Comparison of ENCODE assay signal across 7 cellular contexts in genomic region chr19:48900477-48901452, GRCh38. TPM values are rescaled to one million over a fixed set of nuclear protein-coding genes. Genes with fewer than 3 reads are reported as not detected.
A peak's percentile ranks its signal among the peaks of the same experiment; 100 is the strongest.
DNase-seq lines count a peak whose midpoint lies in the region; ATAC-seq and TF ChIP-seq lines count a peak whose summit lies in the region.

No MANE protein-coding gene starts in this region.

- no peaks in the 10 kb centered on the region for H3K9me3 Mint-ChIP-seq in activated naive CD8-positive, alpha-beta T cell treated with anti-CD3 and anti-CD28 coated beads for 36 hours

- peaks cover 0 to 10% (median 0%) of the 10 kb centered on the region in 7 donors for H3K27me3 ChIP-seq in heart right ventricle

- DNase-seq in GM12865 (ENCODE audit: low read depth) (peak; percentile 63), LHCN-M2 (ENCODE audit: low read depth) (peak; percentile 44), heart right ventricle (no peak), renal cortical epithelial cell (ENCODE audit: low read depth) (peak; percentile 58), NCI-H187 treated with DMSO at 0.1 percent for 48 hours (lab: John Stamatoyannopoulos, UW) (no peak)
- peak; percentile 21 for DNase-seq in activated naive CD8-positive, alpha-beta T cell treated with anti-CD3 and anti-CD28 coated beads for 36 hours

- peak overlapping the region; percentile 97 for H3K4me3 Mint-ChIP-seq in activated naive CD8-positive, alpha-beta T cell treated with anti-CD3 and anti-CD28 coated beads for 36 hours

- 10% methylated on average over 25 of the region's 25 CpGs for WGBS in heart right ventricle, 2 donors

- peaks cover 6% of the 10 kb centered on the region for H3K27me3 Mint-ChIP-seq in activated naive CD8-positive, alpha-beta T cell treated with anti-CD3 and anti-CD28 coated beads for 36 hours

- peaks cover 29% of the 10 kb centered on the region for H3K4me1 Mint-ChIP-seq in activated naive CD8-positive, alpha-beta T cell treated with anti-CD3 and anti-CD28 coated beads for 36 hours

- peaks cover 37% of the 10 kb centered on the region for H3K36me3 Mint-ChIP-seq in activated naive CD8-positive, alpha-beta T cell treated with anti-CD3 and anti-CD28 coated beads for 36 hours

- H3K27ac ChIP-seq in heart right ventricle = peak overlapping the region; percentile 74 to 98 (median 94)

- peaks cover 10 to 44% (median 40%) of the 10 kb centered on the region in 9 donors for H3K4me1 ChIP-seq in heart right ventricle

- H3K4me3 ChIP-seq in GM12865 (ENCODE audit: low read depth, low read length) = peak overlapping the region; percentile 99
- H3K4me3 ChIP-seq in heart right ventricle = peak overlapping the region; percentile 67 to 98 (median 88)

- peaks cover 0 to 38% (median 21%) of the 10 kb centered on the region in 9 donors for H3K36me3 ChIP-seq in heart right ventricle

- H3K9me3 ChIP-seq in heart right ventricle = no peaks in the 10 kb centered on the region

- peak overlapping the region; percentile 98 for H3K27ac Mint-ChIP-seq in activated naive CD8-positive, alpha-beta T cell treated with anti-CD3 and anti-CD28 coated beads for 36 hours

- intact Hi-C loops in heart right ventricle (cut with DNase I) = loop anchor here in 4 of 10 donors (1.0 to 5.0 kb wide), 3 partner anchors 28 to 65 kb away; partner anchors contain the start of genes BAX (in 4 of the 4), PPP1R15A (in 2 of the 4) and FTL (in 1 of the 4)

- ATAC-seq in heart right ventricle = peak; percentile 1 to 43 (median 22)
- no peak for ATAC-seq in GM19035 (IDR thresholded peaks at IDR 0.05; ENCODE audit: unreplicated experiment)

- no peak for TF ChIP-seq CTCF in GM12865 (IDR thresholded peaks at IDR 0.05; ENCODE audit: insufficient read depth, low read depth, low read length, missing control alignments)
- no peak for TF ChIP-seq CTCF in heart right ventricle (IDR thresholded peaks at IDR 0.05)

RNA-seq across cellular contexts. Expression of gene NUCB1, which starts 0.7 kb away (rescaled TPM):
- total RNA-seq in LHCN-M2 (2014; rRNA removed) (213 and 221 TPM in 2 replicates), heart right ventricle (100 to 1,000 TPM; 227 to 452 (median 311) TPM), renal cortical epithelial cell (100 and 287 TPM in 2 replicates)
- polyA plus RNA-seq in LHCN-M2 (2012) = 164 TPM
- 10 to 100 TPM; 90.6 to 91.7 TPM for total RNA-seq in activated naive CD8-positive, alpha-beta T cell treated with anti-CD3 and anti-CD28 coated beads for 36 hours
- polyA plus RNA-seq in heart right ventricle = 100 to 1,000 TPM; 170 to 294 TPM

RNA-seq across cellular contexts. Expression of gene TULP2, which starts 2.2 kb away (rescaled TPM):
- total RNA-seq in LHCN-M2 (2014; rRNA removed) (not detected in 2 replicates), heart right ventricle (under 1 TPM in 5 of 10 donors, not detected in 5; 0.15 to 0.69 (median 0.49) TPM), renal cortical epithelial cell (0.10 TPM in 1 of 2 replicates, not detected in the other)
- polyA plus RNA-seq in LHCN-M2 (2012) = not detected
- total RNA-seq in activated naive CD8-positive, alpha-beta T cell treated with anti-CD3 and anti-CD28 coated beads for 36 hours = under 1 TPM; 0.12 to 0.16 TPM
- under 1 TPM in 1 of 2 donors, not detected in 1; 0.22 TPM for polyA plus RNA-seq in heart right ventricle

RNA-seq across cellular contexts. Expression of gene PPP1R15A, which starts 28.5 kb away (rescaled TPM):
- total RNA-seq in LHCN-M2 (2014; rRNA removed) (55.7 and 58.2 TPM in 2 replicates), heart right ventricle (100 to 1,000 TPM in 1 of 10 donors, 10 to 100 TPM in 9; 55.4 to 123 (median 73.7) TPM), renal cortical epithelial cell (28.1 and 29.9 TPM in 2 replicates)
- 64.4 TPM for polyA plus RNA-seq in LHCN-M2 (2012)
- 10 to 100 TPM; 60.8 to 65.4 TPM for total RNA-seq in activated naive CD8-positive, alpha-beta T cell treated with anti-CD3 and anti-CD28 coated beads for 36 hours
- polyA plus RNA-seq in heart right ventricle = 100 to 1,000 TPM in 1 of 2 donors, 10 to 100 TPM in 1; 59.6 to 192 TPM

RNA-seq across cellular contexts. Expression of gene PLEKHA4, which starts 32.3 kb away (rescaled TPM):
- total RNA-seq in LHCN-M2 (2014; rRNA removed) (21.3 and 27.8 TPM in 2 replicates), heart right ventricle (10 to 100 TPM; 18.5 to 70.6 (median 25.1) TPM), renal cortical epithelial cell (6.8 and 14.4 TPM in 2 replicates)
- 32.2 TPM for polyA plus RNA-seq in LHCN-M2 (2012)
- total RNA-seq in activated naive CD8-positive, alpha-beta T cell treated with anti-CD3 and anti-CD28 coated beads for 36 hours = 1 to 10 TPM; 5.8 to 7.6 TPM
- polyA plus RNA-seq in heart right ventricle = 10 to 100 TPM; 29.3 to 29.5 TPM

RNA-seq across cellular contexts. Expression of gene DHDH, which starts 32.7 kb away (rescaled TPM):
- total RNA-seq in LHCN-M2 (2014; rRNA removed) (0.96 TPM in 1 of 2 replicates, not detected in the other), heart right ventricle (under 1 TPM in 1 of 10 donors, not detected in 9; 0.51 TPM), renal cortical epithelial cell (0.10 and 1.7 TPM in 2 replicates)
- 0.12 TPM for polyA plus RNA-seq in LHCN-M2 (2012)
- total RNA-seq in activated naive CD8-positive, alpha-beta T cell treated with anti-CD3 and anti-CD28 coated beads for 36 hours = 1 to 10 TPM in 1 of 2 experiments, under 1 TPM in 1; 0.74 to 1.1 TPM
- under 1 TPM in 1 of 2 donors, not detected in 1; 0.17 TPM for polyA plus RNA-seq in heart right ventricle

Comparison
In these comparisons a context has a peak if more than half of its experiments do, and no peak if none do; other contexts are left out.
1. DNase-seq: peak in GM12865 (single experiment), LHCN-M2 (single experiment), activated naive CD8-positive, alpha-beta T cell treated with anti-CD3 and anti-CD28 coated beads for 36 hours (single experiment) and renal cortical epithelial cell (single experiment); none in heart right ventricle (0 of 2) and NCI-H187 treated with DMSO at 0.1 percent for 48 hours (single experiment).